19 cellular contexts compared by ENCODE assay signal in genomic region chr1:175845371-175845770, GRCh38.
DNase-seq lines count a peak whose midpoint lies in the region; ATAC-seq and TF ChIP-seq lines count a peak whose summit lies in the region.
"Had no signal": no experiment of that assay in that cellular context is flagged by ENCODE, and none has a peak within 500 bp of the region (broad histone marks: within the 10 kb centered on the region; RNA-seq: fewer than 3 reads in every experiment).

No MANE protein-coding gene starts in this region.

- peaks cover 7% of the 10 kb centered on the region for H3K27me3 Mint-ChIP-seq in WTC11 (ENCODE audit: low read depth)
- H3K27me3 Mint-ChIP-seq in immature natural killer cell (ENCODE audit: low read depth in 3 of 3), result peaks cover 3 to 10% (median 8%) of the 10 kb centered on the region in 3 donors

- CTCF ChIA-PET in WTC11 (lab: Charles Lee), result interaction anchor here (1.1 to 1.3 kb wide), 2 partner anchors 20 to 102 kb away, joined by 3 to 4 read pairs; partner anchors contain the start of gene TNR

- H3K4me1 Mint-ChIP-seq in WTC11 (peaks cover 45% of the 10 kb centered on the region), immature natural killer cell (no peaks in the 10 kb centered on the region)
- H3K4me1 Mint-ChIP-seq: CD4-positive, CD25-positive, alpha-beta regulatory T cell; CD8-positive, alpha-beta memory T cell; IgD-negative memory B cell had no signal

- no peak for TF ChIP-seq CTCF in WTC11 (IDR thresholded peaks at IDR 0.05)

- TF ChIP-seq POLR2A in GM18505 (IDR thresholded peaks at IDR 0.05; ENCODE audit: borderline replicate concordance, extremely low read depth, insufficient read depth, insufficient read length), result no peak

- H3K27ac Mint-ChIP-seq in WTC11 (peak overlapping the region; percentile 23; the same call in 1 of the 2 replicates), immature natural killer cell (no peak overlapping the region)

- intact Hi-C loops in left colon (cut with DNase I, micrococcal nuclease), result no loop called here

- H3K4me3 Mint-ChIP-seq in WTC11 (no peak overlapping the region), immature natural killer cell (no peak overlapping the region)
- H3K4me3 Mint-ChIP-seq: CD4-positive, CD25-positive, alpha-beta regulatory T cell; CD8-positive, alpha-beta memory T cell; IgD-negative memory B cell had no signal

- DNase-seq in LoVo (ENCODE audit: low spot score) (peak; percentile 22), WTC11 (ENCODE audit: low spot score) (no peak), left colon (no peak), immature natural killer cell (no peak)
- DNase-seq: ACHN; BE2C; C1 segment of cervical spinal cord; CD4-positive, CD25-positive, alpha-beta regulatory T cell; CD8-positive, alpha-beta memory T cell; COR-L47; DMS 273 treated with DMSO at 0.1 percent for 48 hours; DMS53; DND-41; KBM-7 had no signal

- peaks cover 7% of the 10 kb centered on the region; the same call in 1 of the 2 replicates for H3K9me3 Mint-ChIP-seq in WTC11
- H3K9me3 Mint-ChIP-seq in immature natural killer cell, result no peaks in the 10 kb centered on the region
- H3K9me3 Mint-ChIP-seq: IgD-negative memory B cell had no signal

- POLR2A ChIA-PET in WTC11 (lab: Charles Lee), result no interaction called here

- ATAC-seq in WTC11, result no peak
- ATAC-seq in left colon, result peak; percentile 36
- no peak for ATAC-seq in HG02610 (IDR thresholded peaks at IDR 0.05; ENCODE audit: unreplicated experiment)
- ATAC-seq in GM18502 (IDR thresholded peaks at IDR 0.05; ENCODE audit: poor library complexity, unreplicated experiment), result no peak
- ATAC-seq in GM18505 (IDR thresholded peaks at IDR 0.05; ENCODE audit: unreplicated experiment), result no peak
- ATAC-seq: HepG2 had no signal

- H3K36me3 Mint-ChIP-seq in WTC11, result no peaks in the 10 kb centered on the region
- no peaks in the 10 kb centered on the region for H3K36me3 Mint-ChIP-seq in immature natural killer cell
- H3K36me3 Mint-ChIP-seq: CD4-positive, CD25-positive, alpha-beta regulatory T cell; CD8-positive, alpha-beta memory T cell; IgD-negative memory B cell had no signal

TF ChIP-seq in WTC11, 78 proteins besides CTCF, POLR2A, EP300 and RAD21:
- TF ChIP-seq ZSCAN18 (CRISPR knock-in tag; IDR thresholded peaks at IDR 0.05) (no peak), E2F1 (CRISPR knock-in tag; IDR thresholded peaks at IDR 0.05) (no peak), EMX1 (CRISPR knock-in tag; IDR thresholded peaks at IDR 0.05) (no peak), ATF2 (CRISPR knock-in tag; IDR thresholded peaks at IDR 0.05; ENCODE audit: borderline replicate concordance, low read depth) (no peak), NFE2L1 (CRISPR knock-in tag; IDR thresholded peaks at IDR 0.05) (no peak), FOXK1 (CRISPR knock-in tag; IDR thresholded peaks at IDR 0.05) (no peak), ELF4 (CRISPR knock-in tag; IDR thresholded peaks at IDR 0.05; ENCODE audit: low read depth) (no peak), FOXP1 (CRISPR knock-in tag; IDR thresholded peaks at IDR 0.05; ENCODE audit: borderline replicate concordance) (no peak), TEAD1 (CRISPR knock-in tag; IDR thresholded peaks at IDR 0.05) (no peak), SOX15 (CRISPR knock-in tag; IDR thresholded peaks at IDR 0.05) (no peak), RELA (CRISPR knock-in tag; IDR thresholded peaks at IDR 0.05; ENCODE audit: borderline replicate concordance) (no peak), ESRRA (CRISPR knock-in tag; IDR thresholded peaks at IDR 0.05; ENCODE audit: borderline replicate concordance) (no peak), ZMAT4 (CRISPR knock-in tag; IDR thresholded peaks at IDR 0.05) (no peak), IRF1 (CRISPR knock-in tag; IDR thresholded peaks at IDR 0.05) (no peak), TP53 (CRISPR knock-in tag; IDR thresholded peaks at IDR 0.05) (no peak), ZNF317 (CRISPR knock-in tag; IDR thresholded peaks at IDR 0.05; ENCODE audit: borderline replicate concordance, low read depth) (no peak), STAT6 (CRISPR knock-in tag; conservative IDR thresholded peaks at IDR 0.05; ENCODE audit: low read depth) (no peak), KAT7 (CRISPR knock-in tag; IDR thresholded peaks at IDR 0.05; ENCODE audit: borderline replicate concordance) (no peak), JUN (CRISPR knock-in tag; IDR thresholded peaks at IDR 0.05) (no peak)
